In genomic region chr15:98946301-98947255, GRCh38 we compare ENCODE assay signal across 12 cellular contexts.
DNase-seq lines count a peak whose midpoint lies in the region; ATAC-seq and TF ChIP-seq lines count a peak whose summit lies in the region.
"Had no signal": no experiment of that assay in that cellular context is flagged by ENCODE, and none has a peak within 500 bp of the region (broad histone marks: within the 10 kb centered on the region; RNA-seq: fewer than 3 reads in every experiment).

No MANE protein-coding gene starts in this region.

- no peaks in the 10 kb centered on the region for H3K27me3 ChIP-seq in transverse colon
- H3K27me3 ChIP-seq: hepatocyte had no signal

- H3K9me3 ChIP-seq in transverse colon: no peaks in the 10 kb centered on the region

- no peaks in the 10 kb centered on the region for H3K27me3 Mint-ChIP-seq in activated T-helper 17 cell treated with anti-CD3 and anti-CD28 coated beads, Interleukin-2, amount 50 U/mL, for 72 hours
- H3K27me3 Mint-ChIP-seq: central memory CD8-positive, alpha-beta T cell; stimulated activated naive CD8-positive, alpha-beta T cell treated with anti-CD3 and anti-CD28 coated beads, Interleukin-15, amount 100 ng/mL, for 72 hours had no signal

- in situ Hi-C loops in transverse colon (cut with MboI; ENCODE audit: low pct_ligation_motif_present in 1 of 4, low pct_unique_long_range_greater_than_20kb in 1 of 4, low sequenced_read_pairs in 3 of 4): no loop called here

- no peak overlapping the region for H3K4me3 Mint-ChIP-seq in activated T-helper 17 cell treated with anti-CD3 and anti-CD28 coated beads, Interleukin-2, amount 50 U/mL, for 72 hours
- H3K4me3 Mint-ChIP-seq: central memory CD8-positive, alpha-beta T cell; stimulated activated naive CD8-positive, alpha-beta T cell treated with anti-CD3 and anti-CD28 coated beads, Interleukin-15, amount 100 ng/mL, for 72 hours had no signal

- no peak for TF ChIP-seq CTCF in transverse colon (IDR thresholded peaks at IDR 0.05)

- DNase-seq in UCSD-AML1 (lab: John Stamatoyannopoulos, UW; ENCODE audit: unreplicated experiment) (peak; percentile 25), fibroblast of gingiva (ENCODE audit: low read depth) (peak; percentile 53), midbrain (lab: John Stamatoyannopoulos, UW) (peak; percentile 51), transverse colon (no peak), NCI-H1694 (lab: John Stamatoyannopoulos, UW) (no peak), superior temporal gyrus (ENCODE audit: extremely low spot score) (no peak)
- DNase-seq: DMS53; NCI-H187 treated with DMSO at 0.1 percent for 48 hours; stimulated activated naive CD8-positive, alpha-beta T cell treated with anti-CD3 and anti-CD28 coated beads, Interleukin-15, amount 100 ng/mL, for 72 hours had no signal

- H3K27ac Mint-ChIP-seq in activated T-helper 17 cell treated with anti-CD3 and anti-CD28 coated beads, Interleukin-2, amount 50 U/mL, for 72 hours: no peak overlapping the region

- H3K4me1 Mint-ChIP-seq in activated T-helper 17 cell treated with anti-CD3 and anti-CD28 coated beads, Interleukin-2, amount 50 U/mL, for 72 hours: no peaks in the 10 kb centered on the region
- H3K4me1 Mint-ChIP-seq: central memory CD8-positive, alpha-beta T cell had no signal

- peak overlapping the region; percentile 15 to 69 (median 48) for H3K27ac ChIP-seq in transverse colon
- H3K27ac ChIP-seq: hepatocyte had no signal

- peaks cover 10 to 32% (median 17%) of the 10 kb centered on the region in 4 donors for H3K4me1 ChIP-seq in transverse colon

- no peak for TF ChIP-seq POLR2A in transverse colon (IDR thresholded peaks at IDR 0.05)

- TF ChIP-seq EP300 in transverse colon (IDR thresholded peaks at IDR 0.05; ENCODE audit: low read depth): no peak

- ATAC-seq in activated T-helper 17 cell treated with anti-CD3 and anti-CD28 coated beads, Interleukin-2, amount 50 U/mL, for 72 hours (replicated peaks): no peak
- ATAC-seq: stimulated activated naive CD8-positive, alpha-beta T cell treated with anti-CD3 and anti-CD28 coated beads, Interleukin-15, amount 100 ng/mL, for 72 hours had no signal

- H3K36me3 ChIP-seq in transverse colon: peaks cover 0 to 29% (median 2%) of the 10 kb centered on the region in 4 donors

- intact Hi-C loops in transverse colon (cut with DNase I; ENCODE audit: low total_unique reads): no loop called here

- H3K4me3 ChIP-seq in transverse colon: no peak overlapping the region
- H3K4me3 ChIP-seq: hepatocyte had no signal

- 71 to 82% methylated on average over 3 to 15 of the region's 15 CpGs for WGBS in transverse colon (ENCODE audit: low coverage in 1 of 2), 2 donors

- no peaks in the 10 kb centered on the region for H3K9me3 Mint-ChIP-seq in activated T-helper 17 cell treated with anti-CD3 and anti-CD28 coated beads, Interleukin-2, amount 50 U/mL, for 72 hours
- H3K9me3 Mint-ChIP-seq: central memory CD8-positive, alpha-beta T cell; stimulated activated naive CD8-positive, alpha-beta T cell treated with anti-CD3 and anti-CD28 coated beads, Interleukin-15, amount 100 ng/mL, for 72 hours had no signal

- peaks cover 33% of the 10 kb centered on the region for H3K36me3 Mint-ChIP-seq in activated T-helper 17 cell treated with anti-CD3 and anti-CD28 coated beads, Interleukin-2, amount 50 U/mL, for 72 hours (ENCODE audit: low read depth)

Comparison
In these comparisons a context has a peak if more than half of its experiments do, and no peak if none do; other contexts are left out.
1. DNase-seq: peak in UCSD-AML1 (single experiment), fibroblast of gingiva (single experiment) and midbrain (single experiment); none in transverse colon (single experiment), NCI-H1694 (single experiment) and superior temporal gyrus (single experiment).